ENCODE assay signal across 8 cellular contexts in genomic region chr15:99059010-99059981, GRCh38. TPM values are rescaled to one million over a fixed set of nuclear protein-coding genes. Genes with fewer than 3 reads are reported as not detected.
A peak's percentile ranks its signal among the peaks of the same experiment; 100 is the strongest.
DNase-seq lines count a peak whose midpoint lies in the region; ATAC-seq and TF ChIP-seq lines count a peak whose summit lies in the region.

No MANE protein-coding gene starts in this region.

- H3K4me3 Mint-ChIP-seq in activated T-cell treated with anti-CD3 and anti-CD28 coated beads, Interleukin-2, amount 50 U/mL, for 24 hours: peak overlapping the region; percentile 64

- peak; percentile 84 for ATAC-seq in GM18498 (IDR thresholded peaks at IDR 0.05; ENCODE audit: unreplicated experiment)
- peak; percentile 80 for ATAC-seq in HG02981 (IDR thresholded peaks at IDR 0.05; ENCODE audit: unreplicated experiment)
- peak; percentile 80 for ATAC-seq in esophagus mucosa
- peak; percentile 95 for ATAC-seq in mucosa of descending colon

- H3K27me3 Mint-ChIP-seq in activated T-cell treated with anti-CD3 and anti-CD28 coated beads, Interleukin-2, amount 50 U/mL, for 24 hours: peaks cover 60% of the 10 kb centered on the region

- peaks cover 7% of the 10 kb centered on the region for H3K4me1 Mint-ChIP-seq in activated T-cell treated with anti-CD3 and anti-CD28 coated beads, Interleukin-2, amount 50 U/mL, for 24 hours (ENCODE audit: low read depth)

- peak; percentile 67 for DNase-seq in A172 (ENCODE audit: low spot score)
- DNase-seq in NCI-H524 treated with DMSO at 0.1 percent for 48 hours (lab: John Stamatoyannopoulos, UW): peak; percentile 16
- DNase-seq in activated T-cell treated with anti-CD3 and anti-CD28 coated beads, Interleukin-2, amount 50 U/mL, for 24 hours: peak; percentile 76
- DNase-seq in mucosa of descending colon: peak; percentile 56 to 72 (median 66)
- peak; percentile 8 to 28 for DNase-seq in stimulated activated CD8-positive, alpha-beta memory T cell treated with anti-CD3 and anti-CD28 coated beads, Interleukin-7, amount 100 ng/mL, for 48 hours (ENCODE audit: extremely low read depth in 1 of 2, low read depth in 1 of 2)

- no peaks in the 10 kb centered on the region for H3K9me3 ChIP-seq in mucosa of descending colon

- peaks cover 7% of the 10 kb centered on the region for H3K4me1 ChIP-seq in mucosa of descending colon (ENCODE audit: low read depth)

- intact Hi-C loops in mucosa of descending colon (cut with DNase I, micrococcal nuclease): loop anchor here in 1 of 2 donors (10.0 kb wide), 1 partner anchor 94 kb away; no protein-coding TSS in a partner anchor

- H3K4me3 ChIP-seq in mucosa of descending colon: no peak overlapping the region

- TF ChIP-seq CTCF in mucosa of descending colon (IDR thresholded peaks at IDR 0.05): peak; percentile 77

- no peaks in the 10 kb centered on the region for H3K36me3 Mint-ChIP-seq in activated T-cell treated with anti-CD3 and anti-CD28 coated beads, Interleukin-2, amount 50 U/mL, for 24 hours (ENCODE audit: low read depth)

- H3K36me3 ChIP-seq in mucosa of descending colon (ENCODE audit: low read depth): no peaks in the 10 kb centered on the region

- H3K27ac Mint-ChIP-seq in activated T-cell treated with anti-CD3 and anti-CD28 coated beads, Interleukin-2, amount 50 U/mL, for 24 hours: no peak overlapping the region

- no peaks in the 10 kb centered on the region for H3K9me3 Mint-ChIP-seq in activated T-cell treated with anti-CD3 and anti-CD28 coated beads, Interleukin-2, amount 50 U/mL, for 24 hours

RNA-seq across cellular contexts. Expression of gene SYNM, which starts 45.6 kb away (rescaled TPM):
- 5.6 and 7.5 TPM in 2 replicates for total RNA-seq in A172 (2014; rRNA removed; shearing (Covaris generic))
- total RNA-seq in esophagus mucosa: 6.0 TPM
- total RNA-seq in mucosa of descending colon: 100 to 1,000 TPM in 1 of 3 donors, 10 to 100 TPM in 2; 10.9 to 777 (median 37.0) TPM

RNA-seq across cellular contexts. Expression of gene PGPEP1L, which starts 51.7 kb away (rescaled TPM):
- not detected in 2 replicates for total RNA-seq in A172 (2014; rRNA removed; shearing (Covaris generic))
- total RNA-seq in esophagus mucosa (not detected), mucosa of descending colon (not detected)

Comparison
In these comparisons a context has a peak if more than half of its experiments do, and no peak if none do; other contexts are left out.
1. DNase-seq: peak in every context shown above with its lines; median percentile 76 in activated T-cell treated with anti-CD3 and anti-CD28 coated beads, Interleukin-2, amount 50 U/mL, for 24 hours; 67 in A172; 66 in mucosa of descending colon; 18 in stimulated activated CD8-positive, alpha-beta memory T cell treated with anti-CD3 and anti-CD28 coated beads, Interleukin-7, amount 100 ng/mL, for 48 hours; 16 in NCI-H524 treated with DMSO at 0.1 percent for 48 hours.